In genomic region chr6:41652876-41653641, GRCh38 we compare ENCODE assay signal across 14 cellular contexts. TPM values are rescaled to one million over a fixed set of nuclear protein-coding genes. Genes with fewer than 3 reads are reported as not detected.
DNase-seq lines count a peak whose midpoint lies in the region; TF ChIP-seq lines count a peak whose summit lies in the region.
"Had no signal": no experiment of that assay in that cellular context is flagged by ENCODE, and none has a peak within 500 bp of the region (broad histone marks: within the 10 kb centered on the region; RNA-seq: fewer than 3 reads in every experiment).

No MANE protein-coding gene starts in this region.

- H3K4me1 ChIP-seq in endodermal cell (ENCODE audit: control insufficient read depth, insufficient read depth, low read length) (peaks cover 3% of the 10 kb centered on the region), osteoblast (ENCODE audit: insufficient read depth, low read length) (no peaks in the 10 kb centered on the region), BE2C (no peaks in the 10 kb centered on the region)
- H3K4me1 ChIP-seq: testis had no signal

- TF ChIP-seq EP300 in Ishikawa (IDR thresholded peaks at IDR 0.05; ENCODE audit: borderline replicate concordance) = peak; percentile 26; the same call in 1 of the 2 replicates

- peaks cover 37% of the 10 kb centered on the region for H3K36me3 Mint-ChIP-seq in endodermal cell (ENCODE audit: low read depth)
- H3K36me3 Mint-ChIP-seq: activated naive CD4-positive, alpha-beta T cell treated with anti-CD3 and anti-CD28 coated beads, Interleukin-2, amount 50 U/mL, for 24 hours had no signal

- no peaks in the 10 kb centered on the region for H3K9me3 ChIP-seq in endodermal cell (ENCODE audit: control insufficient read depth, low read length)
- no peaks in the 10 kb centered on the region for H3K9me3 ChIP-seq in osteoblast (ENCODE audit: low read depth, low read length)
- H3K9me3 ChIP-seq in BE2C = no peaks in the 10 kb centered on the region
- H3K9me3 ChIP-seq: BLaER1, testis had no signal

- no peak overlapping the region for H3K4me3 Mint-ChIP-seq in endodermal cell
- H3K4me3 Mint-ChIP-seq: activated naive CD4-positive, alpha-beta T cell treated with anti-CD3 and anti-CD28 coated beads, Interleukin-2, amount 50 U/mL, for 24 hours had no signal

- H3K36me3 ChIP-seq in endodermal cell (ENCODE audit: control insufficient read depth, insufficient read depth, low read length) = peaks cover 4% of the 10 kb centered on the region
- H3K36me3 ChIP-seq in osteoblast (ENCODE audit: insufficient read depth, low read length) = no peaks in the 10 kb centered on the region
- no peaks in the 10 kb centered on the region for H3K36me3 ChIP-seq in BE2C

- H3K9ac ChIP-seq in endodermal cell (ENCODE audit: extremely low read depth, low read length, poor library complexity, severe bottlenecking) = no peak overlapping the region
- H3K9ac ChIP-seq: BLaER1 had no signal

- H3K9me3 Mint-ChIP-seq in endodermal cell = no peaks in the 10 kb centered on the region
- H3K9me3 Mint-ChIP-seq: activated naive CD4-positive, alpha-beta T cell treated with anti-CD3 and anti-CD28 coated beads, Interleukin-2, amount 50 U/mL, for 24 hours had no signal

- H3K4me2 ChIP-seq in osteoblast (ENCODE audit: insufficient read depth, low read length) = no peak overlapping the region
- H3K4me2 ChIP-seq: BLaER1 had no signal

- TF ChIP-seq CTCF in endodermal cell (conservative IDR thresholded peaks at IDR 0.05) = no peak
- TF ChIP-seq CTCF in osteoblast (IDR thresholded peaks at IDR 0.05; ENCODE audit: extremely low read depth, low read depth, low read length) = no peak
- no peak for TF ChIP-seq CTCF in BE2C (IDR thresholded peaks at IDR 0.05; ENCODE audit: low read depth, low read length)
- TF ChIP-seq CTCF in coronary artery (IDR thresholded peaks at IDR 0.05) = no peak

- 93 to 94% methylated on average over 16 to 31 of the region's 31 CpGs for WGBS in endodermal cell (ENCODE audit: insufficient coverage in 1 of 2, insufficient read length in 1 of 2), 2 experiments

- H3K4me1 Mint-ChIP-seq in endodermal cell = peaks cover 13% of the 10 kb centered on the region
- H3K4me1 Mint-ChIP-seq: activated naive CD4-positive, alpha-beta T cell treated with anti-CD3 and anti-CD28 coated beads, Interleukin-2, amount 50 U/mL, for 24 hours had no signal

- no peaks in the 10 kb centered on the region for H4K20me1 ChIP-seq in osteoblast (ENCODE audit: insufficient read depth, low read length)

- H3K79me2 ChIP-seq in osteoblast (ENCODE audit: insufficient read depth, low read length) = no peaks in the 10 kb centered on the region

- peak; percentile 32 for DNase-seq in DMS153 (lab: John Stamatoyannopoulos, UW)
- DNase-seq in endodermal cell = peak; percentile 47
- peak; percentile 87 for DNase-seq in osteoblast (ENCODE audit: insufficient read length, low spot score, missing footprints)
- DNase-seq in AG08396 (ENCODE audit: low spot score) = no peak
- no peak for DNase-seq in BE2C
- no peak for DNase-seq in NCI-H1105 treated with DMSO at 0.1 percent for 48 hours (lab: John Stamatoyannopoulos, UW)
- no peak for DNase-seq in coronary artery (ENCODE audit: low spot score)
- DNase-seq: NCI-H446; OCI-M1; stimulated activated CD4-positive, alpha-beta T cell treated with anti-CD3 and anti-CD28 coated beads, Interleukin-1b, Interleukin-23, amount 100 ng/mL, for 48 hours; testis had no signal

- H3K27ac Mint-ChIP-seq in endodermal cell = no peak overlapping the region
- H3K27ac Mint-ChIP-seq: activated naive CD4-positive, alpha-beta T cell treated with anti-CD3 and anti-CD28 coated beads, Interleukin-2, amount 50 U/mL, for 24 hours had no signal

- H2AFZ ChIP-seq in osteoblast (ENCODE audit: low read length) = no peak overlapping the region

- H3K27me3 Mint-ChIP-seq in endodermal cell (ENCODE audit: insufficient read depth) = no peaks in the 10 kb centered on the region

- H3K27ac ChIP-seq in endodermal cell (ENCODE audit: low read depth, low read length) (no peak overlapping the region), osteoblast (ENCODE audit: low read depth, low read length) (no peak overlapping the region), coronary artery (no peak overlapping the region)
- H3K27ac ChIP-seq: BLaER1, testis had no signal

- peak; percentile 21; the same call in 1 of the 2 replicates for TF ChIP-seq RAD21 in Ishikawa (IDR thresholded peaks at IDR 0.05; ENCODE audit: low read depth)

- H3K4me3 ChIP-seq in endodermal cell (ENCODE audit: low read length) = no peak overlapping the region
- no peak overlapping the region for H3K4me3 ChIP-seq in osteoblast (ENCODE audit: insufficient read depth, low read length)
- no peak overlapping the region for H3K4me3 ChIP-seq in BE2C (ENCODE audit: low read depth, low read length)
- H3K4me3 ChIP-seq in coronary artery = no peak overlapping the region
- H3K4me3 ChIP-seq: BLaER1, testis had no signal

- H3K27me3 ChIP-seq in endodermal cell (ENCODE audit: control insufficient read depth, insufficient read depth, low read length, poor library complexity, severe bottlenecking) = no peaks in the 10 kb centered on the region
- peaks cover 10% of the 10 kb centered on the region for H3K27me3 ChIP-seq in osteoblast (ENCODE audit: insufficient read depth, low read length)
- H3K27me3 ChIP-seq in BE2C = no peaks in the 10 kb centered on the region
- H3K27me3 ChIP-seq: BLaER1, testis had no signal

TF ChIP-seq in Ishikawa, 13 proteins besides CTCF, POLR2A, EP300 and RAD21:
- peak; percentile 48; the same call in 1 of the 2 replicates for TF ChIP-seq TEAD4 (IDR thresholded peaks at IDR 0.05)
- TF ChIP-seq YY1 (IDR thresholded peaks at IDR 0.05; ENCODE audit: low read depth) = no peak
- TF ChIP-seq FOXM1 (IDR thresholded peaks at IDR 0.05; ENCODE audit: borderline replicate concordance, low read depth) = no peak
- peak; percentile 28; the same call in 1 of the 2 replicates for TF ChIP-seq NFIC (IDR thresholded peaks at IDR 0.05)
- peak; percentile 68; the same call in 1 of the 2 replicates for TF ChIP-seq MAX (IDR thresholded peaks at IDR 0.05)
TF ChIP-seq in Ishikawa: peak in this region for 3.

RNA-seq across cellular contexts. Expression of gene MDFI, which starts 14.8 kb away (rescaled TPM):
- total RNA-seq in endodermal cell (10 to 100 TPM; 52.7 to 80.0 TPM), osteoblast (0.72 and 5.3 TPM in 2 replicates)
- 76.9 TPM for polyA plus RNA-seq in endodermal cell (2013, experiment 1 of 2)
- 84.7 TPM for polyA plus RNA-seq in endodermal cell (2013, experiment 2 of 2)
- polyA plus RNA-seq in BE2C (2012; ENCODE audit: insufficient read depth, insufficient read length, low read depth) = 3.7 TPM

Comparison
In these comparisons a context has a peak if more than half of its experiments do, and no peak if none do; other contexts are left out.
1. DNase-seq: peak in DMS153 (single experiment), endodermal cell (single experiment) and osteoblast (single experiment); none in AG08396 (single experiment), BE2C (single experiment), NCI-H1105 treated with DMSO at 0.1 percent for 48 hours (single experiment) and coronary artery (single experiment).